20 cellular contexts compared by ENCODE assay signal in the genomic region with DNA sequence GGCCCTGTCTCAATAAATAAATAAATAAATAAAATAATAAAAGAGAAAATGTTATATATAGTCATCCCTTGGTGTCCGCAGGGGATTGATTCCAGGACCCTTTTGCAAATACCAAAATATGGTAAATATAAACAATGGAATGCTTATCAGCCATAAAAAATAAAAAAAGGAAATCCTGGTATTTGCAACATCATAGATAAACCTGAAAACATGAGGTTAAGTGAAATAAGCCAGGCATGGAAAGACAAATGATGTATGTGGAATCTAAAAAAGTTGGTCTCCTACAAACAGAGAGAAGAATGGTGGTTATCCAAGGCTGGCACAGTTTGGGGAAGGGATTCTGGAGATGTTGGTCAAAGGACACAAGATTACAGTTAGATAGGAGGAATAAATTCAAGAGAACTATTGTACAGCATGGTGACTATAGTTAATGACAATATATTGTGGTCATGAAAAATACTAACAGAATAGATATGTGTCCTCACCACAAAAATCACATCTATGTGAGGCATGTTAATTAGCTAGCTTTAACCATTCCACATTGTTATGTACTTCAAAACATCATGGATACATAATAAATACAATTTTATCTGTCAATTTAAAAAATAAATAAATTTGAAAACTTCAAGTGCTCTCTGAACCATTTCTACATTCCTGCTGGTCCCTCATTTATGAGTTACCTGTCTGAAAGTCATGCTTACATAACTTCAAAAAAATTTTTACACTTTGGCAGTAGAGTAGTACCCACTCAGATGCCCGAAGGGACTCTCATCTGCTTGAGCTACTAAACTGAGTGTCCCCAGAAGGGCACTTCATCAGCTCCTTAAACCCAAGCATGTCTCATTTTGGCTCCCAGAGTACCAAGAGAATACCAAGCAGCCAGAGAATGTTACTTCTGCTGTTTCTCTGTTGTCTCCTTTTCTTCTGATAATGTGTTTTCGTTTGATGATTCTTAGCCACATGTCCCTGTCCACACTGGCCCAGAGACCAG. TPM values are rescaled to one million over a fixed set of nuclear protein-coding genes. Genes with fewer than 3 reads are reported as not detected.
DNase-seq lines count a peak whose midpoint lies in the region; ATAC-seq and TF ChIP-seq lines count a peak whose summit lies in the region.
"Had no signal": no experiment of that assay in that cellular context is flagged by ENCODE, and none has a peak within 500 bp of the region (broad histone marks: within the 10 kb centered on the region; RNA-seq: fewer than 3 reads in every experiment).

No MANE protein-coding gene starts in this region.

- H3K36me3 ChIP-seq in ACC112 (ENCODE audit: insufficient read depth, low read length), result peaks cover 24% of the 10 kb centered on the region
- H3K36me3 ChIP-seq in mucosa of descending colon (ENCODE audit: low read depth), result no peaks in the 10 kb centered on the region
- H3K36me3 ChIP-seq: gastroesophageal sphincter, vagina had no signal

- no peak for ATAC-seq in GM19351 (IDR thresholded peaks at IDR 0.05; ENCODE audit: unreplicated experiment)
- no peak for ATAC-seq in GM19452 (IDR thresholded peaks at IDR 0.05; ENCODE audit: unreplicated experiment)
- no peak for ATAC-seq in GM18519 (IDR thresholded peaks at IDR 0.05; ENCODE audit: low FRiP score, unreplicated experiment)
- ATAC-seq in mucosa of descending colon, result no peak
- ATAC-seq: gastroesophageal sphincter; naive thymus-derived CD4-positive, alpha-beta T cell had no signal

- H3K9me3 ChIP-seq in mucosa of descending colon, result peaks cover 26% of the 10 kb centered on the region

- H3K4me3 ChIP-seq in ACC112 (ENCODE audit: low read depth, low read length), result no peak overlapping the region
- H3K4me3 ChIP-seq in mucosa of descending colon, result no peak overlapping the region
- H3K4me3 ChIP-seq: BLaER1, dorsolateral prefrontal cortex, gastroesophageal sphincter, vagina had no signal

- H3K27me3 ChIP-seq in ACC112 (ENCODE audit: insufficient read depth, low read length), result no peaks in the 10 kb centered on the region
- H3K27me3 ChIP-seq: BLaER1, dorsolateral prefrontal cortex, gastroesophageal sphincter, vagina had no signal

- intact Hi-C loops in mucosa of descending colon (cut with DNase I, micrococcal nuclease), result no loop called here

- TF ChIP-seq CTCF in mucosa of descending colon (IDR thresholded peaks at IDR 0.05), result no peak

- H3K79me2 ChIP-seq in ACC112 (ENCODE audit: control insufficient read depth, insufficient read depth, low read length, unreplicated experiment), result peaks cover 92% of the 10 kb centered on the region

- peak overlapping the region; percentile 46 for H3K27ac ChIP-seq in ACC112 (ENCODE audit: low read depth, low read length)
- H3K27ac ChIP-seq: BLaER1, gastroesophageal sphincter, vagina had no signal

- peak; percentile 59 for DNase-seq in EL
- DNase-seq in amniotic epithelial cell (ENCODE audit: low read depth), result peak; percentile 84
- DNase-seq in kidney tubule cell (ENCODE audit: low spot score), result peak; percentile 43
- no peak for DNase-seq in mucosa of descending colon
- DNase-seq: activated CD8-positive, alpha-beta memory T cell treated with anti-CD3 and anti-CD28 coated beads, Interleukin-2, amount 50 U/mL, for 48 hours; amygdala; dorsolateral prefrontal cortex; H7; naive thymus-derived CD4-positive, alpha-beta T cell; NCI-H2081; NK-92 treated with Interleukin-12 subunit alpha and Interleukin-12 subunit beta, amount 100 ng/mL, for 24 hours; retina; stimulated activated CD4-positive, alpha-beta T cell treated with anti-CD3 and anti-CD28 coated beads, Interleukin-2, amount 100 ng/mL, for 48 hours had no signal

- H3K4me1 ChIP-seq in ACC112 (ENCODE audit: control insufficient read depth, insufficient read depth, low read length, unreplicated experiment) (peaks cover 12% of the 10 kb centered on the region), mucosa of descending colon (ENCODE audit: low read depth) (no peaks in the 10 kb centered on the region)
- H3K4me1 ChIP-seq: BLaER1 had no signal

- H2AFZ ChIP-seq in ACC112 (ENCODE audit: low read length, unreplicated experiment), result no peak overlapping the region

RNA-seq across cellular contexts. Expression of a gene that starts 26.6 kb away (rescaled TPM):
- 10 to 100 TPM; 34.6 to 38.9 (median 37.1) TPM for total RNA-seq in mucosa of descending colon

Comparison
In these comparisons a context has a peak if more than half of its experiments do, and no peak if none do; other contexts are left out.
1. DNase-seq: peak in EL (single experiment), amniotic epithelial cell (single experiment) and kidney tubule cell (single experiment); none in mucosa of descending colon (0 of 3).